In genomic region chr6:30061766-30062458, GRCh38 we compare ENCODE assay signal across 9 cellular contexts. TPM values are rescaled to one million over a fixed set of nuclear protein-coding genes. Genes with fewer than 3 reads are reported as not detected.
DNase-seq lines count a peak whose midpoint lies in the region; ATAC-seq and TF ChIP-seq lines count a peak whose summit lies in the region.
"Had no signal": no experiment of that assay in that cellular context is flagged by ENCODE, and none has a peak within 500 bp of the region (broad histone marks: within the 10 kb centered on the region; RNA-seq: fewer than 3 reads in every experiment).

No MANE protein-coding gene starts in this region.

- H3K9me3 ChIP-seq in KOPT-K1 (ENCODE audit: insufficient read depth, low read length, poor library complexity, severe bottlenecking), result no peaks in the 10 kb centered on the region
- H3K9me3 ChIP-seq in osteoblast (ENCODE audit: low read depth, low read length), result no peaks in the 10 kb centered on the region

- peaks cover 22% of the 10 kb centered on the region for H3K36me3 Mint-ChIP-seq in activated T-cell treated with anti-CD3 and anti-CD28 coated beads, Interleukin-2, amount 50 U/mL, for 4 hours (ENCODE audit: insufficient read depth)

- no peaks in the 10 kb centered on the region for H4K20me1 ChIP-seq in osteoblast (ENCODE audit: insufficient read depth, low read length)

- peaks cover 31% of the 10 kb centered on the region for H3K79me2 ChIP-seq in osteoblast (ENCODE audit: insufficient read depth, low read length)

- no peak for TF ChIP-seq CTCF in osteoblast (IDR thresholded peaks at IDR 0.05; ENCODE audit: extremely low read depth, low read depth, low read length)

- no peaks in the 10 kb centered on the region for H3K27me3 ChIP-seq in osteoblast (ENCODE audit: insufficient read depth, low read length)

- peaks cover 39% of the 10 kb centered on the region for H3K4me1 Mint-ChIP-seq in activated T-cell treated with anti-CD3 and anti-CD28 coated beads, Interleukin-2, amount 50 U/mL, for 4 hours (ENCODE audit: low read depth)

- no peaks in the 10 kb centered on the region for H3K9me3 Mint-ChIP-seq in activated T-cell treated with anti-CD3 and anti-CD28 coated beads, Interleukin-2, amount 50 U/mL, for 4 hours

- H3K4me3 Mint-ChIP-seq in activated T-cell treated with anti-CD3 and anti-CD28 coated beads, Interleukin-2, amount 50 U/mL, for 4 hours, result peak overlapping the region; percentile 98

- H3K27me3 Mint-ChIP-seq in activated T-cell treated with anti-CD3 and anti-CD28 coated beads, Interleukin-2, amount 50 U/mL, for 4 hours (ENCODE audit: low read depth), result no peaks in the 10 kb centered on the region

- peaks cover 29% of the 10 kb centered on the region for H3K4me1 ChIP-seq in osteoblast (ENCODE audit: insufficient read depth, low read length)

- ATAC-seq in GM19438 (IDR thresholded peaks at IDR 0.05; ENCODE audit: low read depth, unreplicated experiment), result peak; percentile 15
- ATAC-seq in activated T-cell treated with anti-CD3 and anti-CD28 coated beads, Interleukin-2, amount 50 U/mL, for 4 hours, result peak; percentile 25 to 32

- peak overlapping the region; percentile 99 for H2AFZ ChIP-seq in osteoblast (ENCODE audit: low read length)

- DNase-seq in COLO829 (ENCODE audit: low spot score) (peak; percentile 31), foreskin melanocyte (peak; percentile 15), osteoblast (ENCODE audit: insufficient read length, low spot score, missing footprints) (peak; percentile 81), mucosa of gallbladder (ENCODE audit: low spot score) (no peak), NCI-H2081 treated with DMSO at 0.1 percent for 48 hours (lab: John Stamatoyannopoulos, UW) (no peak)
- no peak for DNase-seq in activated T-cell treated with anti-CD3 and anti-CD28 coated beads, Interleukin-2, amount 50 U/mL, for 4 hours

- peak overlapping the region; percentile 99 for H3K4me2 ChIP-seq in osteoblast (ENCODE audit: insufficient read depth, low read length)

- H3K27ac ChIP-seq in KOPT-K1 (ENCODE audit: low read depth, low read length, poor library complexity, severe bottlenecking), result peak overlapping the region; percentile 89
- H3K27ac ChIP-seq in osteoblast (ENCODE audit: low read depth, low read length), result peak overlapping the region; percentile 95

- peak overlapping the region; percentile 94 for H3K4me3 ChIP-seq in osteoblast (ENCODE audit: insufficient read depth, low read length)

- peaks cover 33% of the 10 kb centered on the region for H3K36me3 ChIP-seq in KOPT-K1 (ENCODE audit: insufficient read depth, low read length)
- peaks cover 15% of the 10 kb centered on the region for H3K36me3 ChIP-seq in osteoblast (ENCODE audit: insufficient read depth, low read length)

RNA-seq across cellular contexts. Expression of gene POLR1H, which starts 0.8 kb away (rescaled TPM):
- 10 to 100 TPM; 80.6 to 86.6 (median 84.8) TPM for total RNA-seq in activated T-cell treated with anti-CD3 and anti-CD28 coated beads, Interleukin-2, amount 50 U/mL, for 4 hours
- total RNA-seq in osteoblast (16.8 and 21.4 TPM in 2 replicates), mucosa of gallbladder (19.5 TPM)

RNA-seq across cellular contexts. Expression of gene PPP1R11, which starts 5.1 kb away (rescaled TPM):
- total RNA-seq in activated T-cell treated with anti-CD3 and anti-CD28 coated beads, Interleukin-2, amount 50 U/mL, for 4 hours, result 10 to 100 TPM; 71.9 to 81.6 (median 80.5) TPM
- 35.1 TPM in 2 replicates for total RNA-seq in osteoblast
- 76.9 TPM for total RNA-seq in mucosa of gallbladder

RNA-seq across cellular contexts. Expression of gene RNF39, which starts 13.7 kb away (rescaled TPM):
- not detected for total RNA-seq in activated T-cell treated with anti-CD3 and anti-CD28 coated beads, Interleukin-2, amount 50 U/mL, for 4 hours
- total RNA-seq in osteoblast (not detected in 2 replicates), mucosa of gallbladder (2.5 TPM)
- total RNA-seq: subcutaneous adipose tissue had no signal

RNA-seq across cellular contexts. Expression of gene TRIM31, which starts 51.0 kb away (rescaled TPM):
- not detected for total RNA-seq in activated T-cell treated with anti-CD3 and anti-CD28 coated beads, Interleukin-2, amount 50 U/mL, for 4 hours
- total RNA-seq in osteoblast, result not detected in 2 replicates
- 3.1 TPM for total RNA-seq in mucosa of gallbladder
- total RNA-seq: subcutaneous adipose tissue had no signal

Comparison
In these comparisons a context has a peak if more than half of its experiments do, and no peak if none do; other contexts are left out.
1. DNase-seq: peak in COLO829 (single experiment), foreskin melanocyte (single experiment) and osteoblast (single experiment); none in activated T-cell treated with anti-CD3 and anti-CD28 coated beads, Interleukin-2, amount 50 U/mL, for 4 hours (single experiment), mucosa of gallbladder (single experiment) and NCI-H2081 treated with DMSO at 0.1 percent for 48 hours (single experiment).